ENCODE assay signal across 8 cellular contexts in genomic region chr12:6469092-6469491, GRCh38. TPM values are rescaled to one million over a fixed set of nuclear protein-coding genes. Genes with fewer than 3 reads are reported as not detected.
DNase-seq lines count a peak whose midpoint lies in the region; ATAC-seq and TF ChIP-seq lines count a peak whose summit lies in the region.

No MANE protein-coding gene starts in this region.

- intact Hi-C loops in CD8-positive, alpha-beta T cell (cut with DNase I, micrococcal nuclease): no loop called here
- intact Hi-C loops in colonic mucosa (cut with DNase I): loop anchor here (5.0 kb wide), 1 partner anchor 47 kb away; no protein-coding TSS in a partner anchor

- in situ Hi-C loops in brain microvascular endothelial cell (cut with HindIII; ENCODE audit: low pct_ligation_motif_present, low sequenced_read_pairs): no loop called here

- CTCF ChIA-PET in CD8-positive, alpha-beta T cell (lab: Charles Lee): interaction anchor here (0.7 to 3.6 kb wide), 6 partner anchors 7 to 134 kb away, joined by 3 to 28 read pairs (median 17); no protein-coding TSS in a partner anchor

- H3K4me1 Mint-ChIP-seq in CD8-positive, alpha-beta T cell (ENCODE audit: low read depth): peaks cover 60% of the 10 kb centered on the region
- H3K4me1 Mint-ChIP-seq in neural progenitor cell: peaks cover 24% of the 10 kb centered on the region

- no peaks in the 10 kb centered on the region for H3K27me3 ChIP-seq in CD8-positive, alpha-beta T cell (ENCODE audit: insufficient read depth, low read length)
- H3K27me3 ChIP-seq in MG63 (no peaks in the 10 kb centered on the region), colonic mucosa (no peaks in the 10 kb centered on the region), neural progenitor cell (no peaks in the 10 kb centered on the region), brain microvascular endothelial cell (replicated peaks) (no peaks in the 10 kb centered on the region)

- no peak for TF ChIP-seq CTCF in CD8-positive, alpha-beta T cell (IDR thresholded peaks at IDR 0.05)
- TF ChIP-seq CTCF in colonic mucosa (IDR thresholded peaks at IDR 0.05) (no peak), neural progenitor cell (IDR thresholded peaks at IDR 0.05) (no peak), brain microvascular endothelial cell (IDR thresholded peaks at IDR 0.05; ENCODE audit: low read depth, low read length, missing control alignments) (no peak)

- H3K9me3 Mint-ChIP-seq in CD8-positive, alpha-beta T cell: no peaks in the 10 kb centered on the region
- H3K9me3 Mint-ChIP-seq in neural progenitor cell: no peaks in the 10 kb centered on the region

- peak overlapping the region; percentile 79 for H3K27ac ChIP-seq in CD8-positive, alpha-beta T cell (ENCODE audit: low read depth, low read length)
- no peak overlapping the region for H3K27ac ChIP-seq in colonic mucosa
- H3K27ac ChIP-seq in neural progenitor cell: no peak overlapping the region
- H3K27ac ChIP-seq in brain microvascular endothelial cell: no peak overlapping the region

- H3K4me2 ChIP-seq in neural progenitor cell: peak overlapping the region; percentile 86

- H3F3A ChIP-seq in neural progenitor cell (ENCODE audit: low read depth): peaks cover 23% of the 10 kb centered on the region

- no peak for ATAC-seq in CD8-positive, alpha-beta T cell
- ATAC-seq in activated CD4-positive, CD25-positive, alpha-beta regulatory T cell treated with anti-CD3 and anti-CD28 coated beads, Interleukin-2, amount 50 U/mL, for 24 hours: no peak

- H4K20me1 ChIP-seq in neural progenitor cell (ENCODE audit: low read depth): no peaks in the 10 kb centered on the region

- peak overlapping the region; percentile 88 for H3K4me3 ChIP-seq in CD8-positive, alpha-beta T cell (ENCODE audit: low read depth, low read length)
- H3K4me3 ChIP-seq in MG63 (peak overlapping the region; percentile 85), colonic mucosa (peak overlapping the region; percentile 49), neural progenitor cell (peak overlapping the region; percentile 80), brain microvascular endothelial cell (ENCODE audit: low read depth, low read length) (no peak overlapping the region)

- peak overlapping the region; percentile 92 for H3K4me3 Mint-ChIP-seq in CD8-positive, alpha-beta T cell
- H3K4me3 Mint-ChIP-seq in neural progenitor cell: peak overlapping the region; percentile 88

- H3K27me3 Mint-ChIP-seq in CD8-positive, alpha-beta T cell (ENCODE audit: low read depth): no peaks in the 10 kb centered on the region
- H3K27me3 Mint-ChIP-seq in neural progenitor cell (ENCODE audit: insufficient read depth, low read depth): peaks cover 3% of the 10 kb centered on the region

- peak overlapping the region; percentile 90 for H3K27ac Mint-ChIP-seq in CD8-positive, alpha-beta T cell
- H3K27ac Mint-ChIP-seq in neural progenitor cell: no peak overlapping the region

- DNase-seq in CD8-positive, alpha-beta T cell: no peak
- DNase-seq in MG63 (no peak), colonic mucosa (no peak), neural progenitor cell (ENCODE audit: low spot score) (no peak), brain microvascular endothelial cell (no peak), SIG-M5 (lab: John Stamatoyannopoulos, UW) (no peak), dermis blood vessel endothelial cell (no peak)

- POLR2A ChIA-PET in CD8-positive, alpha-beta T cell (lab: Charles Lee): interaction anchor here (0.6 to 5.4 kb wide), 9 partner anchors 16 to 134 kb away, joined by 4 to 81 read pairs (median 34); partner anchors contain the start of genes CD27, GAPDH, MRPL51 and NCAPD2

- no peaks in the 10 kb centered on the region for H3K9me3 ChIP-seq in CD8-positive, alpha-beta T cell (ENCODE audit: low read length)
- no peaks in the 10 kb centered on the region; the same call in 1 of the 2 replicates for H3K9me3 ChIP-seq in MG63
- H3K9me3 ChIP-seq in colonic mucosa: no peaks in the 10 kb centered on the region
- no peaks in the 10 kb centered on the region for H3K9me3 ChIP-seq in neural progenitor cell (ENCODE audit: low read depth)

- peaks cover 18% of the 10 kb centered on the region for H3K79me2 ChIP-seq in neural progenitor cell (ENCODE audit: low read depth)

- H3K4me1 ChIP-seq in CD8-positive, alpha-beta T cell (ENCODE audit: insufficient read depth, low read length): peaks cover 54% of the 10 kb centered on the region
- peaks cover 14% of the 10 kb centered on the region for H3K4me1 ChIP-seq in colonic mucosa
- peaks cover 12% of the 10 kb centered on the region for H3K4me1 ChIP-seq in neural progenitor cell

- peaks cover 20% of the 10 kb centered on the region for H3K36me3 ChIP-seq in CD8-positive, alpha-beta T cell (ENCODE audit: insufficient read depth, low read length)
- peaks cover 19% of the 10 kb centered on the region for H3K36me3 ChIP-seq in MG63
- H3K36me3 ChIP-seq in colonic mucosa: no peaks in the 10 kb centered on the region
- no peaks in the 10 kb centered on the region for H3K36me3 ChIP-seq in neural progenitor cell
- H3K36me3 ChIP-seq in brain microvascular endothelial cell (replicated peaks): peaks cover 16% of the 10 kb centered on the region

- no peak overlapping the region for H2AFZ ChIP-seq in neural progenitor cell (replicated peaks)

- H3K36me3 Mint-ChIP-seq in CD8-positive, alpha-beta T cell: peaks cover 42% of the 10 kb centered on the region
- peaks cover 6% of the 10 kb centered on the region for H3K36me3 Mint-ChIP-seq in neural progenitor cell

- peak overlapping the region in 1 of 2 donors; percentile 21 for H3K9ac ChIP-seq in colonic mucosa (ENCODE audit: low read depth in 2 of 2, low read length in 2 of 2)
- H3K9ac ChIP-seq in neural progenitor cell: no peak overlapping the region

RNA-seq across cellular contexts. Expression of gene VAMP1, which starts 1.4 kb away (rescaled TPM):
- total RNA-seq in CD8-positive, alpha-beta T cell: 10 to 100 TPM; 43.9 to 50.9 TPM
- total RNA-seq in MG63 (2014; rRNA removed; shearing (Covaris generic); ENCODE audit: low replicate concordance): 7.1 and 15.3 TPM in 2 replicates
- 1 to 10 TPM; 3.9 to 4.1 TPM for total RNA-seq in colonic mucosa
- 14.3 and 23.1 TPM in 2 replicates for total RNA-seq in neural progenitor cell (ENCODE audit: low replicate concordance)
- total RNA-seq in dermis blood vessel endothelial cell: 0.51 and 4.1 TPM in 2 replicates

RNA-seq across cellular contexts. Expression of gene TAPBPL, which starts 17.2 kb away (rescaled TPM):
- total RNA-seq in CD8-positive, alpha-beta T cell: 10 to 100 TPM; 11.8 to 12.2 TPM
- total RNA-seq in MG63 (2014; rRNA removed; shearing (Covaris generic); ENCODE audit: low replicate concordance): 2.2 TPM in 1 of 2 replicates, not detected in the other
- total RNA-seq in colonic mucosa: 10 to 100 TPM; 44.9 to 57.8 TPM
- 0.56 TPM in 1 of 2 replicates, not detected in the other for total RNA-seq in neural progenitor cell (ENCODE audit: low replicate concordance)
- 23.0 and 26.1 TPM in 2 replicates for total RNA-seq in dermis blood vessel endothelial cell

RNA-seq across cellular contexts. Expression of gene MRPL51, which starts 24.0 kb away (rescaled TPM):
- 10 to 100 TPM; 17.4 to 18.4 TPM for total RNA-seq in CD8-positive, alpha-beta T cell
- total RNA-seq in MG63 (2014; rRNA removed; shearing (Covaris generic); ENCODE audit: low replicate concordance): 140 and 315 TPM in 2 replicates
- total RNA-seq in colonic mucosa (100 to 1,000 TPM; 132 to 220 TPM), neural progenitor cell (ENCODE audit: low replicate concordance) (95.2 and 143 TPM in 2 replicates), dermis blood vessel endothelial cell (86.4 and 167 TPM in 2 replicates)

RNA-seq across cellular contexts. Expression of gene CD27, which starts 24.3 kb away (rescaled TPM):
- total RNA-seq in CD8-positive, alpha-beta T cell: 10 to 100 TPM; 38.4 to 39.2 TPM
- total RNA-seq in MG63 (2014; rRNA removed; shearing (Covaris generic); ENCODE audit: low replicate concordance): not detected in 2 replicates
- total RNA-seq in colonic mucosa (1 to 10 TPM; 1.9 to 2.4 TPM), neural progenitor cell (ENCODE audit: low replicate concordance) (0.43 TPM in 1 of 2 replicates, not detected in the other), dermis blood vessel endothelial cell (not detected in 2 replicates)

RNA-seq across cellular contexts. Expression of gene NCAPD2, which starts 24.8 kb away (rescaled TPM):
- total RNA-seq in CD8-positive, alpha-beta T cell: 10 to 100 TPM; 11.7 to 13.4 TPM
- 60.2 and 95.9 TPM in 2 replicates for total RNA-seq in MG63 (2014; rRNA removed; shearing (Covaris generic); ENCODE audit: low replicate concordance)
- total RNA-seq in colonic mucosa (10 to 100 TPM; 35.9 to 94.1 TPM), neural progenitor cell (ENCODE audit: low replicate concordance) (113 and 120 TPM in 2 replicates), dermis blood vessel endothelial cell (28.2 and 102 TPM in 2 replicates)
